Comparison of ENCODE assay signal across 8 cellular contexts in genomic region chr11:123511037-123511870, GRCh38.
DNase-seq lines count a peak whose midpoint lies in the region; ATAC-seq lines count a peak whose summit lies in the region.

No MANE protein-coding gene starts in this region.

- DNase-seq in AML-193 (lab: John Stamatoyannopoulos, UW) (peak; percentile 80 to 83), NCI-H446 (lab: John Stamatoyannopoulos, UW) (peak; percentile 87 to 97), cerebellum (ENCODE audit: low spot score) (peak; percentile 98), left colon (peak; percentile 75 to 84)
- peak; percentile 58 to 70 for DNase-seq in activated CD4-positive, alpha-beta T cell treated with anti-CD3 and anti-CD28 coated beads for 24 hours (ENCODE audit: low read depth in 2 of 2)
- DNase-seq in stimulated activated CD4-positive, alpha-beta T cell treated with anti-CD3 and anti-CD28 coated beads, Interleukin-4, amount 100 ng/mL, for 24 hours: peak; percentile 75

- ATAC-seq in GM18909 (IDR thresholded peaks at IDR 0.05; ENCODE audit: poor library complexity, unreplicated experiment) (peak; percentile 92), HG03280 (IDR thresholded peaks at IDR 0.05; ENCODE audit: unreplicated experiment) (peak; percentile 94), left colon (peak; percentile 100)

- intact Hi-C loops in left colon (cut with DNase I, micrococcal nuclease): loop anchor here in 1 of 2 donors (5.0 kb wide), 1 partner anchor 66 kb away; no protein-coding TSS in a partner anchor

Comparison
In these comparisons a context has a peak if more than half of its experiments do, and no peak if none do; other contexts are left out.
1. Peak in every context shown above with its lines: DNase-seq and ATAC-seq.